In the genomic region with DNA sequence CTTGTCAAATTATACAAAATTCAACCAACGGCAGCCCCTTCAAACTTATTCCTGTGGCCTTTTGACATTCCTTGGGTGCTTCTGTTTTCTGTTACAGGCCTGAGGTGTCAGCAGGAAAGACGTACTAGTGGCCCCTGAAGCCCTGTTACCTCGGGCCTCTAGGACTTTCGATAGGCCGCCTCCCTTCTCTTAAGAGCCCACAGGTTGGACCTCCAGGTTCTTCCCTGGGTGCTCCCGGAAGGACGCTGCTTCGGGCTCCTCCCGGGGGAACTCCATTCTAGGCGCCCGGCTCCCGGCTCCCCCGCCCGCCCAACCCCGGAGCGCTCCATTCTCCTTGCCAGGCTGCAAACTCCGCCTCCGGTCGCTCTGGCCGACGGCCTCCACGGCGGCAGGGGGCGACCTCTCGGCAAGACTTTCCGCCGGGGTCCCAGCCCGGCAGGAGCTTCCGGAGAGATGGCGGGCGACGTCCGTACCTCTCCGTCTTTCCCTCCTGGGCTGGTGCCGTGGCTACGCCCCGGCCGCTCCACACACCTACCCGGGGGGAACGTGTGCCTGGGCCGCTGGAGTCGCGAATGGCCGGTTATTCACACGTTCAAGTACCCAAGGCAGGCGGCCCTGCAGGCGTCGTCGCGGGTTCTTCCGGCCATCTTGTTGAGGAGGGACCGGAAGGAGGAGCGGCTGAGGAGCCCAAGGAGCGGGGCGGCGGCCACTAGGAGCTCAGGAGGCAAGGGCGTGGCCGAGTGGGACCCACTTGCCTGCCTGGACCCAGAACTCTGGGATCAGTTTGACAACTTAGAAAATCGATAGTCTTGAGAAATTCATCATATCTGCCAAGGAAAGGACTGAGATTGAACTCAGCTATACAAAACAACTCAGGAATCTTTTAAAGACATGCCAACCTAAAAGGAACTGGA, we compare ENCODE assay signal across 8 cellular contexts. TPM values are rescaled to one million over a fixed set of nuclear protein-coding genes. Genes with fewer than 3 reads are reported as not detected.
DNase-seq lines count a peak whose midpoint lies in the region; ATAC-seq and TF ChIP-seq lines count a peak whose summit lies in the region.

No MANE protein-coding gene starts in this region.

- peak; percentile 85 for ATAC-seq in GM18861 (IDR thresholded peaks at IDR 0.05; ENCODE audit: unreplicated experiment)
- peak; percentile 92 for ATAC-seq in HG03095 (IDR thresholded peaks at IDR 0.05; ENCODE audit: unreplicated experiment)
- ATAC-seq in left lobe of liver, result peak; percentile 99

- H3K27ac ChIP-seq in coronary artery, result peak overlapping the region; percentile 76 to 94

- DNase-seq in AG08396 (ENCODE audit: low spot score) (peak; percentile 94), NCI-H226 (peak; percentile 86), coronary artery (ENCODE audit: low spot score) (peak; percentile 91), left lobe of liver (ENCODE audit: low spot score) (peak; percentile 76)
- peak; percentile 89 for DNase-seq in activated CD4-positive, alpha-beta T cell treated with anti-CD3 and anti-CD28 coated beads for 48 hours
- DNase-seq in stimulated activated CD4-positive, alpha-beta T cell treated with anti-CD3 and anti-CD28 coated beads, Interleukin-2, amount 100 ng/mL, for 48 hours, result peak; percentile 82 to 84

- TF ChIP-seq CTCF in coronary artery (IDR thresholded peaks at IDR 0.05), result peak; percentile 18

- peak overlapping the region; percentile 95 for H3K4me3 ChIP-seq in coronary artery

RNA-seq across cellular contexts. Expression of a gene that starts 27.5 kb away (rescaled TPM):
- 12.8 TPM for total RNA-seq in left lobe of liver

RNA-seq across cellular contexts. Expression of a gene that starts 58.5 kb away (rescaled TPM):
- 28.4 TPM for total RNA-seq in left lobe of liver

Comparison
In these comparisons a context has a peak if more than half of its experiments do, and no peak if none do; other contexts are left out.
1. Peak in every context shown above with its lines: DNase-seq, ATAC-seq, H3K4me3 ChIP-seq and H3K27ac ChIP-seq.